1 cellular context compared by ENCODE assay signal in genomic region chrX:15674899-15675489, GRCh38.
TF ChIP-seq lines count a peak whose summit lies in the region.

No MANE protein-coding gene starts in this region.

TF ChIP-seq in HepG2, 621 proteins besides CTCF, POLR2A, EP300 and RAD21 (continued from another document):
- TF ChIP-seq, protein P1, sequence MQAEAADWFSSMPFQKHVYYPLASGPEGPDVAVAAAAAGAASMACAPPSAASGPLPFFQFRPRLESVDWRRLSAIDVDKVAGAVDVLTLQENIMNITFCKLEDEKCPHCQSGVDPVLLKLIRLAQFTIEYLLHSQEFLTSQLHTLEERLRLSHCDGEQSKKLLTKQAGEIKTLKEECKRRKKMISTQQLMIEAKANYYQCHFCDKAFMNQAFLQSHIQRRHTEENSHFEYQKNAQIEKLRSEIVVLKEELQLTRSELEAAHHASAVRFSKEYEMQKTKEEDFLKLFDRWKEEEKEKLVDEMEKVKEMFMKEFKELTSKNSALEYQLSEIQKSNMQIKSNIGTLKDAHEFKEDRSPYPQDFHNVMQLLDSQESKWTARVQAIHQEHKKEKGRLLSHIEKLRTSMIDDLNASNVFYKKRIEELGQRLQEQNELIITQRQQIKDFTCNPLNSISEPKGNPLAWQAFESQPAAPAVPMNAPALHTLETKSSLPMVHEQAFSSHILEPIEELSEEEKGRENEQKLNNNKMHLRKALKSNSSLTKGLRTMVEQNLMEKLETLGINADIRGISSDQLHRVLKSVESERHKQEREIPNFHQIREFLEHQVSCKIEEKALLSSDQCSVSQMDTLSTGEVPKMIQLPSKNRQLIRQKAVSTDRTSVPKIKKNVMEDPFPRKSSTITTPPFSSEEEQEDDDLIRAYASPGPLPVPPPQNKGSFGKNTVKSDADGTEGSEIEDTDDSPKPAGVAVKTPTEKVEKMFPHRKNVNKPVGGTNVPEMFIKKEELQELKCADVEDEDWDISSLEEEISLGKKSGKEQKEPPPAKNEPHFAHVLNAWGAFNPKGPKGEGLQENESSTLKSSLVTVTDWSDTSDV (CRISPR knock-in tag; IDR thresholded peaks at IDR 0.05) = no peak
- TF ChIP-seq ZNF451 (CRISPR knock-in tag; IDR thresholded peaks at IDR 0.05) (0 out of 2 replicates have a peak, but pooled peaks have one; percentile 32), TGIF2 (CRISPR knock-in tag; IDR thresholded peaks at IDR 0.05) (peak; percentile 20; the same call in 1 of the 2 replicates), ZBTB3 (CRISPR knock-in tag; IDR thresholded peaks at IDR 0.05; ENCODE audit: borderline replicate concordance, low read depth) (0 out of 2 replicates have a peak, but pooled peaks have one; percentile 21), ZNF484 (CRISPR knock-in tag; IDR thresholded peaks at IDR 0.05; ENCODE audit: borderline replicate concordance, low read depth) (no peak), DNMT1 (CRISPR knock-in tag; IDR thresholded peaks at IDR 0.05) (0 out of 2 replicates have a peak, but pooled peaks have one; percentile 10), YEATS2 (CRISPR knock-in tag; IDR thresholded peaks at IDR 0.05; ENCODE audit: borderline replicate concordance) (peak; percentile 64; the same call in 1 of the 2 replicates)
- TF ChIP-seq, protein P2, sequence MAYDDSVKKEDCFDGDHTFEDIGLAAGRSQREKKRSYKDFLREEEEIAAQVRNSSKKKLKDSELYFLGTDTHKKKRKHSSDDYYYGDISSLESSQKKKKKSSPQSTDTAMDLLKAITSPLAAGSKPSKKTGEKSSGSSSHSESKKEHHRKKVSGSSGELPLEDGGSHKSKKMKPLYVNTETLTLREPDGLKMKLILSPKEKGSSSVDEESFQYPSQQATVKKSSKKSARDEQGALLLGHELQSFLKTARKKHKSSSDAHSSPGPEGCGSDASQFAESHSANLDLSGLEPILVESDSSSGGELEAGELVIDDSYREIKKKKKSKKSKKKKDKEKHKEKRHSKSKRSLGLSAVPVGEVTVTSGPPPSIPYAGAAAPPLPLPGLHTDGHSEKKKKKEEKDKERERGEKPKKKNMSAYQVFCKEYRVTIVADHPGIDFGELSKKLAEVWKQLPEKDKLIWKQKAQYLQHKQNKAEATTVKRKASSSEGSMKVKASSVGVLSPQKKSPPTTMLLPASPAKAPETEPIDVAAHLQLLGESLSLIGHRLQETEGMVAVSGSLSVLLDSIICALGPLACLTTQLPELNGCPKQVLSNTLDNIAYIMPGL (CRISPR knock-in tag; IDR thresholded peaks at IDR 0.05; ENCODE audit: borderline replicate concordance in 1 of 2, low read depth in 1 of 2) = peak in 1 of 2 experiments; percentile 70; a peak in 2 of 4 replicates
